8 cellular contexts compared by ENCODE assay signal in genomic region chr3:113946831-113947230, GRCh38. TPM values are rescaled to one million over a fixed set of nuclear protein-coding genes. Genes with fewer than 3 reads are reported as not detected.
A peak's percentile ranks its signal among the peaks of the same experiment; 100 is the strongest.
DNase-seq lines count a peak whose midpoint lies in the region; ATAC-seq, FAIRE-seq and TF ChIP-seq lines count a peak whose summit lies in the region.

No MANE protein-coding gene starts in this region.

- H2BK5ac ChIP-seq in neuronal stem cell (ENCODE audit: low read length) = no peak overlapping the region

- H3K9me3 ChIP-seq in CD4-positive, alpha-beta memory T cell (ENCODE audit: control insufficient read depth in 1 of 2, low read length in 2 of 2) = no peaks in the 10 kb centered on the region
- no peaks in the 10 kb centered on the region for H3K9me3 ChIP-seq in OCI-LY3 (ENCODE audit: insufficient read depth, low read length)
- H3K9me3 ChIP-seq in endocrine pancreas (ENCODE audit: control insufficient read depth, low read length) = no peaks in the 10 kb centered on the region
- H3K9me3 ChIP-seq in neuronal stem cell (replicated peaks in 1 of 2; ENCODE audit: control insufficient read depth in 2 of 2, insufficient read depth in 1 of 2, low read depth in 1 of 2, low read length in 2 of 2) = no peaks in the 10 kb centered on the region
- no peaks in the 10 kb centered on the region for H3K9me3 ChIP-seq in vagina

- no peak overlapping the region for H3K27ac ChIP-seq in CD4-positive, alpha-beta memory T cell (ENCODE audit: low read depth, low read length)
- H3K27ac ChIP-seq in OCI-LY3 (ENCODE audit: low read length) = peak overlapping the region; percentile 6; the same call in 1 of the 2 replicates
- H3K27ac ChIP-seq in neuronal stem cell (replicated peaks; ENCODE audit: low read length) = no peak overlapping the region
- H3K27ac ChIP-seq in vagina = no peak overlapping the region

- H2BK120ac ChIP-seq in neuronal stem cell (ENCODE audit: low read depth, low read length) = no peak overlapping the region

- POLR2A ChIA-PET in CD4-positive, alpha-beta memory T cell (lab: Charles Lee; ENCODE audit: partially characterized antibody) = no interaction called here

- ATAC-seq in GM19035 (IDR thresholded peaks at IDR 0.05; ENCODE audit: unreplicated experiment) = no peak

- no peaks in the 10 kb centered on the region for H3K36me3 ChIP-seq in CD4-positive, alpha-beta memory T cell (ENCODE audit: insufficient read depth, low read length)
- H3K36me3 ChIP-seq in OCI-LY3 (replicated peaks; ENCODE audit: low read depth, low read length) = no peaks in the 10 kb centered on the region
- no peaks in the 10 kb centered on the region for H3K36me3 ChIP-seq in endocrine pancreas (ENCODE audit: control insufficient read depth, insufficient read depth, low read length)
- H3K36me3 ChIP-seq in neuronal stem cell (replicated peaks in 1 of 2; ENCODE audit: control insufficient read depth in 2 of 2, insufficient read depth in 2 of 2, low read length in 2 of 2) = no peaks in the 10 kb centered on the region
- no peaks in the 10 kb centered on the region for H3K36me3 ChIP-seq in vagina

- H2AK5ac ChIP-seq in neuronal stem cell (ENCODE audit: low read depth, low read length) = no peak overlapping the region

- CTCF ChIA-PET in CD4-positive, alpha-beta memory T cell (lab: Charles Lee; ENCODE audit: partially characterized antibody) = no interaction called here

- H3K27me3 ChIP-seq in CD4-positive, alpha-beta memory T cell (ENCODE audit: insufficient read depth, low read length) = no peaks in the 10 kb centered on the region
- H3K27me3 ChIP-seq in OCI-LY3 (ENCODE audit: low read depth, low read length) (0 out of 2 replicates have a peak, but pooled peaks cover 2% of the 10 kb centered on the region), endocrine pancreas (ENCODE audit: control insufficient read depth, insufficient read depth, low read length) (no peaks in the 10 kb centered on the region), neuronal stem cell (ENCODE audit: control insufficient read depth in 3 of 3, insufficient read depth in 3 of 3, low read depth in 1 of 3, low read length in 3 of 3) (peaks cover 0 to 29% (median 17%) of the 10 kb centered on the region in 3 experiments), vagina (no peaks in the 10 kb centered on the region)

- H3K4me3 Mint-ChIP-seq in CD4-positive, alpha-beta memory T cell = peak overlapping the region; percentile 86 to 90 (median 87)

- TF ChIP-seq CTCF in OCI-LY3 (IDR thresholded peaks at IDR 0.05; ENCODE audit: low read depth, low read length) = no peak
- no peak for TF ChIP-seq CTCF in vagina (IDR thresholded peaks at IDR 0.05)

- no peaks in the 10 kb centered on the region for H3K79me2 ChIP-seq in OCI-LY3 (ENCODE audit: low read length)

- peak overlapping the region; percentile 66 for H3K9ac ChIP-seq in OCI-LY3 (ENCODE audit: low read length)
- peak overlapping the region; percentile 84 for H3K9ac ChIP-seq in endocrine pancreas (ENCODE audit: control insufficient read depth, insufficient read depth, low read length)
- H3K9ac ChIP-seq in neuronal stem cell (ENCODE audit: low read depth, low read length, poor library complexity) = no peak overlapping the region

- H3K4me1 ChIP-seq in CD4-positive, alpha-beta memory T cell (ENCODE audit: insufficient read depth, low read length) = peaks cover 14% of the 10 kb centered on the region
- peaks cover 18% of the 10 kb centered on the region for H3K4me1 ChIP-seq in OCI-LY3 (ENCODE audit: low read length)
- peaks cover 5% of the 10 kb centered on the region for H3K4me1 ChIP-seq in endocrine pancreas (ENCODE audit: control insufficient read depth, insufficient read depth, low read length)
- H3K4me1 ChIP-seq in neuronal stem cell (ENCODE audit: control insufficient read depth in 2 of 2, insufficient read depth in 1 of 2, low read depth in 1 of 2, low read length in 2 of 2) = peaks cover 0 to 6% of the 10 kb centered on the region in 2 donors
- H3K4me1 ChIP-seq in vagina = peaks cover 14% of the 10 kb centered on the region

- H3K4me2 ChIP-seq in OCI-LY3 (ENCODE audit: low read length) = peak overlapping the region; percentile 85
- no peak overlapping the region for H3K4me2 ChIP-seq in neuronal stem cell (ENCODE audit: insufficient read depth, low read length, poor library complexity, severe bottlenecking)

- no peak overlapping the region for H3K14ac ChIP-seq in neuronal stem cell (ENCODE audit: low read length)

- H3K4me3 ChIP-seq in CD4-positive, alpha-beta memory T cell (ENCODE audit: low read length in 2 of 2) = no peak overlapping the region
- H3K4me3 ChIP-seq in OCI-LY3 (ENCODE audit: low read length) (peak overlapping the region; percentile 96), endocrine pancreas (ENCODE audit: control insufficient read depth, insufficient read depth, low read length) (peak overlapping the region; percentile 88), neuronal stem cell (ENCODE audit: low read length in 2 of 2) (peak overlapping the region in 1 of 2 donors; percentile 55), vagina (peak overlapping the region in 1 of 2 donors; percentile 84)

- H4K8ac ChIP-seq in neuronal stem cell (ENCODE audit: low read depth, low read length) = no peak overlapping the region

- peak overlapping the region; percentile 83 for H2AFZ ChIP-seq in OCI-LY3 (ENCODE audit: low read depth, low read length)
- H2AFZ ChIP-seq in neuronal stem cell (ENCODE audit: low read length) = peak overlapping the region; percentile 91

- H3K9me3 Mint-ChIP-seq in CD4-positive, alpha-beta memory T cell = no peaks in the 10 kb centered on the region

- H3K79me1 ChIP-seq in neuronal stem cell (ENCODE audit: low read depth, low read length) = no peaks in the 10 kb centered on the region

- no CpG with 5 or more reads among the region's 7 CpGs for WGBS in neuronal stem cell (ENCODE audit: extremely low coverage in 2 of 2, insufficient read length in 2 of 2, insufficient replicate concordance in 1 of 2), 2 donors

- peaks cover 3 to 5% of the 10 kb centered on the region in 2 donors for H3K27me3 Mint-ChIP-seq in CD4-positive, alpha-beta memory T cell

- H4K91ac ChIP-seq in neuronal stem cell (ENCODE audit: low read depth, low read length, poor library complexity) = no peak overlapping the region

- no peak for FAIRE-seq in GM19239 (lab: Jason Lieb, UNC)

- no peak overlapping the region for H2BK12ac ChIP-seq in neuronal stem cell (ENCODE audit: low read length)

- H3K4ac ChIP-seq in neuronal stem cell (ENCODE audit: low read length) = no peak overlapping the region

- no peak overlapping the region for H3K23ac ChIP-seq in neuronal stem cell (ENCODE audit: low read depth, low read length, poor library complexity)

- H4K20me1 ChIP-seq in OCI-LY3 (ENCODE audit: insufficient read depth, low read length) = no peaks in the 10 kb centered on the region

- intact Hi-C loops in CD4-positive, alpha-beta memory T cell (cut with micrococcal nuclease) = loop anchor here (1.0 kb wide), 2 partner anchors 109 to 202 kb away; partner anchors contain the start of genes CCDC191 and QTRT2
- intact Hi-C loops in vagina (cut with DNase I) = no loop called here

- H3K27ac Mint-ChIP-seq in CD4-positive, alpha-beta memory T cell = peak overlapping the region in 6 of 7 donors; percentile 78 to 87 (median 82)

- TF ChIP-seq POLR2A in vagina (IDR thresholded peaks at IDR 0.05) = no peak

- no peak for DNase-seq in CD4-positive, alpha-beta memory T cell
- DNase-seq in neuronal stem cell (ENCODE audit: low spot score) (no peak), vagina (ENCODE audit: extremely low spot score in 2 of 2) (no peak), GM19239 (ENCODE audit: insufficient read length, low spot score) (no peak)
- DNase-seq in effector CD8-positive, alpha-beta T cell (lab: John Stamatoyannopoulos, UW) = no peak

- no peak overlapping the region for H3K18ac ChIP-seq in neuronal stem cell (ENCODE audit: low read length)

- no peak overlapping the region for H2BK15ac ChIP-seq in neuronal stem cell (ENCODE audit: low read length)

- peaks cover 8 to 23% (median 11%) of the 10 kb centered on the region in 4 donors for H3K4me1 Mint-ChIP-seq in CD4-positive, alpha-beta memory T cell

- H3K36me3 Mint-ChIP-seq in CD4-positive, alpha-beta memory T cell = peaks cover 0 to 5% of the 10 kb centered on the region in 2 donors

RNA-seq across cellular contexts. Expression of gene ZDHHC23, which starts 1.0 kb away (rescaled TPM):
- total RNA-seq in CD4-positive, alpha-beta memory T cell = 1 to 10 TPM; 5.2 to 7.3 TPM
- polyA plus RNA-seq in CD4-positive, alpha-beta memory T cell = 1 to 10 TPM in 1 of 2 donors, under 1 TPM in 1; 0.82 to 1.0 TPM
- 0.24 TPM for polyA plus RNA-seq in neuronal stem cell (2013, experiment 1 of 2)
- 0.30 TPM for polyA plus RNA-seq in neuronal stem cell (2013, experiment 2 of 2)
- total RNA-seq in vagina = 5.4 TPM

Comparison
In these comparisons a context has a peak if more than half of its experiments do, and no peak if none do; other contexts are left out.
1. H3K4me3 ChIP-seq: peak in OCI-LY3 (single experiment) and endocrine pancreas (single experiment); none in CD4-positive, alpha-beta memory T cell (0 of 2).